12 cellular contexts compared by ENCODE assay signal in genomic region chr6:34316442-34317171, GRCh38.
A peak's percentile ranks its signal among the peaks of the same experiment; 100 is the strongest.
DNase-seq lines count a peak whose midpoint lies in the region; ATAC-seq and TF ChIP-seq lines count a peak whose summit lies in the region.
"Had no signal": no experiment of that assay in that cellular context is flagged by ENCODE, and none has a peak within 500 bp of the region (broad histone marks: within the 10 kb centered on the region; RNA-seq: fewer than 3 reads in every experiment).

No MANE protein-coding gene starts in this region.

- no peak overlapping the region for H3K9ac ChIP-seq in KMS-11

- no peaks in the 10 kb centered on the region for H3K9me3 ChIP-seq in Caco-2
- no peaks in the 10 kb centered on the region for H3K9me3 ChIP-seq in tibial artery

- no TSS peak for BruUV-seq in Caco-2 (replicated peaks; lab: Mats Ljungman, UMichigan)

- CTCF ChIA-PET in Caco-2 (lab: Charles Lee), result no interaction called here

- POLR2A ChIA-PET in Caco-2 (lab: Charles Lee), result no interaction called here
- POLR2A ChIA-PET in activated naive CD8-positive, alpha-beta T cell treated with anti-CD3 and anti-CD28 coated beads, Interleukin-2, amount 10 ng/mL, durations not matched to agents 7 days and 5 days (lab: Charles Lee), result interaction anchor here (0.5 kb wide), 1 partner anchor 59 kb away, joined by 3 read pairs; no protein-coding TSS in a partner anchor

- H3K4me1 ChIP-seq in Caco-2 (peaks cover 59% of the 10 kb centered on the region), KMS-11 (ENCODE audit: low read depth, poor library complexity, severe bottlenecking) (peaks cover 49% of the 10 kb centered on the region), tibial artery (peaks cover 0 to 35% (median 21%) of the 10 kb centered on the region in 4 donors)

- peaks cover 5% of the 10 kb centered on the region for H3K36me3 Mint-ChIP-seq in Caco-2 (ENCODE audit: insufficient read depth, unreplicated experiment)
- no peaks in the 10 kb centered on the region for H3K36me3 Mint-ChIP-seq in activated naive CD8-positive, alpha-beta T cell treated with anti-CD3 and anti-CD28 coated beads, Interleukin-2, amount 10 ng/mL, durations not matched to agents 7 days and 5 days
- H3K36me3 Mint-ChIP-seq in nephron progenitor cell (ENCODE audit: low read depth), result peaks cover 9% of the 10 kb centered on the region

- H3K9me3 Mint-ChIP-seq in Caco-2 (ENCODE audit: unreplicated experiment) (no peaks in the 10 kb centered on the region), nephron progenitor cell (no peaks in the 10 kb centered on the region)
- no peaks in the 10 kb centered on the region for H3K9me3 Mint-ChIP-seq in activated naive CD8-positive, alpha-beta T cell treated with anti-CD3 and anti-CD28 coated beads, Interleukin-2, amount 10 ng/mL, durations not matched to agents 7 days and 5 days

- no peaks in the 10 kb centered on the region for H4K20me1 ChIP-seq in KMS-11 (ENCODE audit: insufficient read depth)

- ATAC-seq in activated naive CD8-positive, alpha-beta T cell treated with anti-CD3 and anti-CD28 coated beads, Interleukin-2, amount 10 ng/mL, durations not matched to agents 7 days and 5 days (ENCODE audit: low read depth), result no peak
- no peak for ATAC-seq in HG02852 (IDR thresholded peaks at IDR 0.05; ENCODE audit: unreplicated experiment)
- ATAC-seq: HepG2 had no signal

- H3K27me3 ChIP-seq in Caco-2 (replicated peaks; ENCODE audit: control insufficient read depth, insufficient read depth, low read length), result no peaks in the 10 kb centered on the region
- H3K27me3 ChIP-seq in KMS-11 (ENCODE audit: insufficient read depth, low read depth), result no peaks in the 10 kb centered on the region
- H3K27me3 ChIP-seq in tibial artery, result no peaks in the 10 kb centered on the region

- H3K79me2 ChIP-seq in KMS-11 (ENCODE audit: insufficient read depth, low read depth), result peaks cover 27% of the 10 kb centered on the region; the same call in 1 of the 2 replicates

- TF ChIP-seq CTCF in Caco-2 (IDR thresholded peaks at IDR 0.05; ENCODE audit: insufficient read depth in 1 of 2, low read depth in 1 of 2, low read length in 1 of 2, severe bottlenecking in 1 of 2, unreplicated experiment in 1 of 2) (no peak), KMS-11 (conservative IDR thresholded peaks at IDR 0.05; ENCODE audit: low read depth, low read length) (no peak), nephron progenitor cell (IDR thresholded peaks at IDR 0.05) (no peak), tibial artery (IDR thresholded peaks at IDR 0.05) (no peak)

- no peaks in the 10 kb centered on the region for H3K36me3 ChIP-seq in Caco-2 (ENCODE audit: control insufficient read depth, insufficient read depth, low read length)
- H3K36me3 ChIP-seq in KMS-11 (ENCODE audit: insufficient read depth), result no peaks in the 10 kb centered on the region
- no peaks in the 10 kb centered on the region for H3K36me3 ChIP-seq in tibial artery

- no peak overlapping the region for H3K4me3 Mint-ChIP-seq in Caco-2 (ENCODE audit: unreplicated experiment)
- no peak overlapping the region for H3K4me3 Mint-ChIP-seq in activated naive CD8-positive, alpha-beta T cell treated with anti-CD3 and anti-CD28 coated beads, Interleukin-2, amount 10 ng/mL, durations not matched to agents 7 days and 5 days
- H3K4me3 Mint-ChIP-seq in nephron progenitor cell, result no peak overlapping the region

- H3K4me3 ChIP-seq in Caco-2 (ENCODE audit: low read depth, low read length) (no peak overlapping the region), KMS-11 (IDR thresholded peaks at IDR 0.05; ENCODE audit: insufficient read depth, low read depth, low read length) (no peak overlapping the region), tibial artery (no peak overlapping the region)

- H3K27ac ChIP-seq in KMS-11, result no peak overlapping the region; the same call in 1 of the 2 replicates
- peak overlapping the region in 1 of 2 donors; percentile 28 for H3K27ac ChIP-seq in tibial artery
- H3K27ac ChIP-seq: C4-2B had no signal

- no peak overlapping the region for H2AFZ ChIP-seq in KMS-11 (ENCODE audit: low read depth)

- H3K27ac Mint-ChIP-seq in Caco-2 (ENCODE audit: unreplicated experiment), result peak overlapping the region; percentile 6
- peak overlapping the region; percentile 18 for H3K27ac Mint-ChIP-seq in activated naive CD8-positive, alpha-beta T cell treated with anti-CD3 and anti-CD28 coated beads, Interleukin-2, amount 10 ng/mL, durations not matched to agents 7 days and 5 days
- H3K27ac Mint-ChIP-seq in nephron progenitor cell, result peak overlapping the region; percentile 81

- no peak for DNase-seq in Caco-2
- no peak for DNase-seq in activated naive CD8-positive, alpha-beta T cell treated with anti-CD3 and anti-CD28 coated beads, Interleukin-2, amount 10 ng/mL, durations not matched to agents 7 days and 5 days
- DNase-seq in nephron progenitor cell, result no peak
- no peak for DNase-seq in tibial artery
- no peak for DNase-seq in NCI-H2081 (lab: John Stamatoyannopoulos, UW)
- no peak for DNase-seq in NCI-H510A treated with DMSO at 0.1 percent for 48 hours (lab: John Stamatoyannopoulos, UW)
- DNase-seq: effector CD4-positive, alpha-beta T cell; NCI-H1417 had no signal

- H3K27me3 Mint-ChIP-seq in Caco-2 (ENCODE audit: insufficient read depth, unreplicated experiment) (no peaks in the 10 kb centered on the region), nephron progenitor cell (ENCODE audit: low read depth, poor library complexity) (no peaks in the 10 kb centered on the region)
- no peaks in the 10 kb centered on the region for H3K27me3 Mint-ChIP-seq in activated naive CD8-positive, alpha-beta T cell treated with anti-CD3 and anti-CD28 coated beads, Interleukin-2, amount 10 ng/mL, durations not matched to agents 7 days and 5 days

- H3K4me2 ChIP-seq in KMS-11, result peak overlapping the region; percentile 26; the same call in 1 of the 2 replicates

- H3K4me1 Mint-ChIP-seq in Caco-2 (ENCODE audit: low read depth, unreplicated experiment), result peaks cover 44% of the 10 kb centered on the region
- peaks cover 31% of the 10 kb centered on the region for H3K4me1 Mint-ChIP-seq in activated naive CD8-positive, alpha-beta T cell treated with anti-CD3 and anti-CD28 coated beads, Interleukin-2, amount 10 ng/mL, durations not matched to agents 7 days and 5 days
- H3K4me1 Mint-ChIP-seq in nephron progenitor cell, result peaks cover 52% of the 10 kb centered on the region

- intact Hi-C loops in Caco-2 (cut with micrococcal nuclease; ENCODE audit: unreplicated experiment), result no loop called here
- intact Hi-C loops in tibial artery (cut with DNase I; ENCODE audit: low total_unique reads), result no loop called here

Comparison
In these comparisons a context has a peak if more than half of its experiments do, and no peak if none do; other contexts are left out.
1. H3K27ac Mint-ChIP-seq: peak in every context shown above with its lines; median percentile 81 in nephron progenitor cell; 18 in activated naive CD8-positive, alpha-beta T cell treated with anti-CD3 and anti-CD28 coated beads, Interleukin-2, amount 10 ng/mL, durations not matched to agents 7 days and 5 days; 6 in Caco-2.